ENCODE assay signal across 1 cellular context in the genomic region with DNA sequence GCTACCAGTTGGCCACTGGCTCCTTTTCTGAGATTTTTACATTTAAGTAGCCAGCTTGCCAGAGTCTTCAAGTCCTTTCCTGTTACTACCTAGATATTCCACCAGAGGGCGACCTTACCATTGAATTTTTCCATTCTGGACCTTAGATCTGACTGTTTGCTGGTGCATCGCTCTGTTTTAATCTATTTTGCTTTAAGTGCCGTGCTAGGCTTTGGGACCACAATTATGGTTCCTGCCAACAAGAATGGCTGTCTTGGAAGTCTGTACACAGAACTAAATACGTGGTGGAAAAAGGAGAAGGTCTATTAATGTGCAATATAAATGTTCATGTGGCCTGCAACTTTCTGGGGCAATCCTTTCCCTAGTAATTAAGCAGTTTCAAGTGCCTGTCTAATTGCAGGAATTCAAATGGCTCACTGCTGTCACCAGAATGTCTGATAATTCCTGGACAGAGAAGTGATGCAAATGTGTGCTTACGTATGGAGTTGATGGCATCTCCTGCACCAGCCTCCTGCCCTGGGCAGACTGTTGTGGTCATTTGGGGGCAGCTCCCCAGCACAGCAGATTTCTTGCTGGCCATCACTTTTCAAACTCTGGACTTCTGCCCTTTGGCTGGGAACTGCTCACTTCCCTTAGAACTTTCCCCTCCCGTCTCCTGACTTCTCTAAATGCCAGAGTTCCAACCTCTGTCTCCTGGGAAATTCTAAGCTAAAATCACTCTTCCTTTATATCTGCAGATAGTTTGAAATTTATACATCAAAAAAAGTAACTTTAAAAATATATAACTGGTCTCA.
TF ChIP-seq lines count a peak whose summit lies in the region.

No MANE protein-coding gene starts in this region.

TF ChIP-seq in HEK293, 187 proteins besides CTCF, POLR2A, EP300 and RAD21 (continued from another document):
- TF ChIP-seq, protein P1, sequence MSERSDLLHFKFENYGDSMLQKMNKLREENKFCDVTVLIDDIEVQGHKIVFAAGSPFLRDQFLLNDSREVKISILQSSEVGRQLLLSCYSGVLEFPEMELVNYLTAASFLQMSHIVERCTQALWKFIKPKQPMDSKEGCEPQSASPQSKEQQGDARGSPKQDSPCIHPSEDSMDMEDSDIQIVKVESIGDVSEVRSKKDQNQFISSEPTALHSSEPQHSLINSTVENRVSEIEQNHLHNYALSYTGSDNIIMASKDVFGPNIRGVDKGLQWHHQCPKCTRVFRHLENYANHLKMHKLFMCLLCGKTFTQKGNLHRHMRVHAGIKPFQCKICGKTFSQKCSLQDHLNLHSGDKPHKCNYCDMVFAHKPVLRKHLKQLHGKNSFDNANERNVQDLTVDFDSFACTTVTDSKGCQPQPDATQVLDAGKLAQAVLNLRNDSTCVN (tag by site-specific recombination; optimal IDR thresholded peaks at IDR 0.05) = no peak
- TF ChIP-seq SCRT1 (tag by site-specific recombination; IDR thresholded peaks at IDR 0.05; ENCODE audit: borderline replicate concordance) (no peak), ZNF654 (tag by site-specific recombination; IDR thresholded peaks at IDR 0.05; ENCODE audit: low read depth) (peak; percentile 91), ZBTB1 (tag by site-specific recombination; IDR thresholded peaks at IDR 0.05) (no peak), ZNF335 (tag by site-specific recombination; conservative IDR thresholded peaks at IDR 0.05) (peak; percentile 50; the same call in 1 of the 2 replicates), ZNF521 (tag by site-specific recombination; IDR thresholded peaks at IDR 0.05) (no peak), ZFP69B (tag by site-specific recombination; IDR thresholded peaks at IDR 0.05) (no peak), REPIN1 (tag by site-specific recombination; IDR thresholded peaks at IDR 0.05; ENCODE audit: low read depth) (no peak), ZNF155 (tag by site-specific recombination; IDR thresholded peaks at IDR 0.05) (no peak), ZNF350 (tag by site-specific recombination; IDR thresholded peaks at IDR 0.05) (no peak), ZNF174 (tag by site-specific recombination; IDR thresholded peaks at IDR 0.05) (no peak), ZNF549 (tag by site-specific recombination; IDR thresholded peaks at IDR 0.05) (no peak), ZNF16 (tag by site-specific recombination; IDR thresholded peaks at IDR 0.05; ENCODE audit: low read depth) (no peak), SP7 (tag by site-specific recombination; IDR thresholded peaks at IDR 0.05) (0 out of 2 replicates have a peak, but pooled peaks have one; percentile 20), ZNF416 (tag by site-specific recombination; IDR thresholded peaks at IDR 0.05) (no peak), ZNF747 (tag by site-specific recombination; IDR thresholded peaks at IDR 0.05) (no peak), ZNF292 (tag by site-specific recombination; IDR thresholded peaks at IDR 0.05; ENCODE audit: borderline replicate concordance, low read depth) (no peak), ZNF324 (tag by site-specific recombination; IDR thresholded peaks at IDR 0.05) (no peak), ZNF274 (IDR thresholded peaks at IDR 0.05; ENCODE audit: low read length) (no peak), ZNF274 (tag by site-specific recombination; IDR thresholded peaks at IDR 0.05; ENCODE audit: borderline replicate concordance) (no peak), YY2 (tag by site-specific recombination; IDR thresholded peaks at IDR 0.05) (no peak), MYNN (tag by site-specific recombination; IDR thresholded peaks at IDR 0.05; ENCODE audit: borderline replicate concordance) (no peak)
- TF ChIP-seq, protein P2, sequence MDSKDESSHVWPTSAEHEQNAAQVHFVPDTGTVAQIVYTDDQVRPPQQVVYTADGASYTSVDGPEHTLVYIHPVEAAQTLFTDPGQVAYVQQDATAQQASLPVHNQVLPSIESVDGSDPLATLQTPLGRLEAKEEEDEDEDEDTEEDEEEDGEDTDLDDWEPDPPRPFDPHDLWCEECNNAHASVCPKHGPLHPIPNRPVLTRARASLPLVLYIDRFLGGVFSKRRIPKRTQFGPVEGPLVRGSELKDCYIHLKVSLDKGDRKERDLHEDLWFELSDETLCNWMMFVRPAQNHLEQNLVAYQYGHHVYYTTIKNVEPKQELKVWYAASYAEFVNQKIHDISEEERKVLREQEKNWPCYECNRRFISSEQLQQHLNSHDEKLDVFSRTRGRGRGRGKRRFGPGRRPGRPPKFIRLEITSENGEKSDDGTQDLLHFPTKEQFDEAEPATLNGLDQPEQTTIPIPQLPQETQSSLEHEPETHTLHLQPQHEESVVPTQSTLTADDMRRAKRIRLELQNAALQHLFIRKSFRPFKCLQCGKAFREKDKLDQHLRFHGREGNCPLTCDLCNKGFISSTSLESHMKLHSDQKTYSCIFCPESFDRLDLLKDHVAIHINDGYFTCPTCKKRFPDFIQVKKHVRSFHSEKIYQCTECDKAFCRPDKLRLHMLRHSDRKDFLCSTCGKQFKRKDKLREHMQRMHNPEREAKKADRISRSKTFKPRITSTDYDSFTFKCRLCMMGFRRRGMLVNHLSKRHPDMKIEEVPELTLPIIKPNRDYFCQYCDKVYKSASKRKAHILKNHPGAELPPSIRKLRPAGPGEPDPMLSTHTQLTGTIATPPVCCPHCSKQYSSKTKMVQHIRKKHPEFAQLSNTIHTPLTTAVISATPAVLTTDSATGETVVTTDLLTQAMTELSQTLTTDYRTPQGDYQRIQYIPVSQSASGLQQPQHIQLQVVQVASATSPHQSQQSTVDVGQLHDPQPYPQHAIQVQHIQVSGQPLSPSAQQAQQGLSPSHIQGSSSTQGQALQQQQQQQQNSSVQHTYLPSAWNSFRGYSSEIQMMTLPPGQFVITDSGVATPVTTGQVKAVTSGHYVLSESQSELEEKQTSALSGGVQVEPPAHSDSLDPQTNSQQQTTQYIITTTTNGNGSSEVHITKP (tag by site-specific recombination; IDR thresholded peaks at IDR 0.05) = no peak
- TF ChIP-seq, protein P3, sequence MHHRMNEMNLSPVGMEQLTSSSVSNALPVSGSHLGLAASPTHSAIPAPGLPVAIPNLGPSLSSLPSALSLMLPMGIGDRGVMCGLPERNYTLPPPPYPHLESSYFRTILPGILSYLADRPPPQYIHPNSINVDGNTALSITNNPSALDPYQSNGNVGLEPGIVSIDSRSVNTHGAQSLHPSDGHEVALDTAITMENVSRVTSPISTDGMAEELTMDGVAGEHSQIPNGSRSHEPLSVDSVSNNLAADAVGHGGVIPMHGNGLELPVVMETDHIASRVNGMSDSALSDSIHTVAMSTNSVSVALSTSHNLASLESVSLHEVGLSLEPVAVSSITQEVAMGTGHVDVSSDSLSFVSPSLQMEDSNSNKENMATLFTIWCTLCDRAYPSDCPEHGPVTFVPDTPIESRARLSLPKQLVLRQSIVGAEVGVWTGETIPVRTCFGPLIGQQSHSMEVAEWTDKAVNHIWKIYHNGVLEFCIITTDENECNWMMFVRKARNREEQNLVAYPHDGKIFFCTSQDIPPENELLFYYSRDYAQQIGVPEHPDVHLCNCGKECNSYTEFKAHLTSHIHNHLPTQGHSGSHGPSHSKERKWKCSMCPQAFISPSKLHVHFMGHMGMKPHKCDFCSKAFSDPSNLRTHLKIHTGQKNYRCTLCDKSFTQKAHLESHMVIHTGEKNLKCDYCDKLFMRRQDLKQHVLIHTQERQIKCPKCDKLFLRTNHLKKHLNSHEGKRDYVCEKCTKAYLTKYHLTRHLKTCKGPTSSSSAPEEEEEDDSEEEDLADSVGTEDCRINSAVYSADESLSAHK (tag by site-specific recombination; IDR thresholded peaks at IDR 0.05) = peak; percentile 76
- TF ChIP-seq, protein P4, sequence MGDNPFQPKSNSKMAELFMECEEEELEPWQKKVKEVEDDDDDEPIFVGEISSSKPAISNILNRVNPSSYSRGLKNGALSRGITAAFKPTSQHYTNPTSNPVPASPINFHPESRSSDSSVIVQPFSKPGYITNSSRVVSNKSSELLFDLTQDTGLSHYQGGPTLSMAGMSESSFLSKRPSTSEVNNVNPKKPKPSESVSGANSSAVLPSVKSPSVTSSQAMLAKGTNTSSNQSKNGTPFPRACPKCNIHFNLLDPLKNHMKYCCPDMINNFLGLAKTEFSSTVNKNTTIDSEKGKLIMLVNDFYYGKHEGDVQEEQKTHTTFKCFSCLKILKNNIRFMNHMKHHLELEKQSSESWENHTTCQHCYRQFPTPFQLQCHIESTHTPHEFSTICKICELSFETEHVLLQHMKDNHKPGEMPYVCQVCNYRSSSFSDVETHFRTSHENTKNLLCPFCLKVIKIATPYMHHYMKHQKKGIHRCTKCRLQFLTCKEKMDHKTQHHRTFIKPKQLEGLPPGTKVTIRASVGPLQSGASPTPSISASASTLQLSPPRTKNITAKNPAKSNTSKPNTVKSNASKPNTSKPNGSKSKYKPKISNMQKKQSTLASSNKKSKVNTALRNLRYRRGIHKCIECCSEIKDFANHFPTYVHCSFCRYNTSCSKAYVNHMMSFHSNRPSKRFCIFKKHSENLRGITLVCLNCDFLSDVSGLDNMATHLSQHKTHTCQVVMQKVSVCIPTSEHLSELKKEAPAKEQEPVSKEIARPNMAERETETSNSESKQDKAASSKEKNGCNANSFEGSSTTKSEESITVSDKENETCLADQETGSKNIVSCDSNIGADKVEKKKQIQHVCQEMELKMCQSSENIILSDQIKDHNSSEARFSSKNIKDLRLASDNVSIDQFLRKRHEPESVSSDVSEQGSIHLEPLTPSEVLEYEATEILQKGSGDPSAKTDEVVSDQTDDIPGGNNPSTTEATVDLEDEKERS (tag by site-specific recombination; IDR thresholded peaks at IDR 0.05) = no peak
- TF ChIP-seq, protein P5, sequence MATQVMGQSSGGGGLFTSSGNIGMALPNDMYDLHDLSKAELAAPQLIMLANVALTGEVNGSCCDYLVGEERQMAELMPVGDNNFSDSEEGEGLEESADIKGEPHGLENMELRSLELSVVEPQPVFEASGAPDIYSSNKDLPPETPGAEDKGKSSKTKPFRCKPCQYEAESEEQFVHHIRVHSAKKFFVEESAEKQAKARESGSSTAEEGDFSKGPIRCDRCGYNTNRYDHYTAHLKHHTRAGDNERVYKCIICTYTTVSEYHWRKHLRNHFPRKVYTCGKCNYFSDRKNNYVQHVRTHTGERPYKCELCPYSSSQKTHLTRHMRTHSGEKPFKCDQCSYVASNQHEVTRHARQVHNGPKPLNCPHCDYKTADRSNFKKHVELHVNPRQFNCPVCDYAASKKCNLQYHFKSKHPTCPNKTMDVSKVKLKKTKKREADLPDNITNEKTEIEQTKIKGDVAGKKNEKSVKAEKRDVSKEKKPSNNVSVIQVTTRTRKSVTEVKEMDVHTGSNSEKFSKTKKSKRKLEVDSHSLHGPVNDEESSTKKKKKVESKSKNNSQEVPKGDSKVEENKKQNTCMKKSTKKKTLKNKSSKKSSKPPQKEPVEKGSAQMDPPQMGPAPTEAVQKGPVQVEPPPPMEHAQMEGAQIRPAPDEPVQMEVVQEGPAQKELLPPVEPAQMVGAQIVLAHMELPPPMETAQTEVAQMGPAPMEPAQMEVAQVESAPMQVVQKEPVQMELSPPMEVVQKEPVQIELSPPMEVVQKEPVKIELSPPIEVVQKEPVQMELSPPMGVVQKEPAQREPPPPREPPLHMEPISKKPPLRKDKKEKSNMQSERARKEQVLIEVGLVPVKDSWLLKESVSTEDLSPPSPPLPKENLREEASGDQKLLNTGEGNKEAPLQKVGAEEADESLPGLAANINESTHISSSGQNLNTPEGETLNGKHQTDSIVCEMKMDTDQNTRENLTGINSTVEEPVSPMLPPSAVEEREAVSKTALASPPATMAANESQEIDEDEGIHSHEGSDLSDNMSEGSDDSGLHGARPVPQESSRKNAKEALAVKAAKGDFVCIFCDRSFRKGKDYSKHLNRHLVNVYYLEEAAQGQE (tag by site-specific recombination; IDR thresholded peaks at IDR 0.05) = no peak
